Comparison of ENCODE assay signal across 10 cellular contexts in the genomic region with DNA sequence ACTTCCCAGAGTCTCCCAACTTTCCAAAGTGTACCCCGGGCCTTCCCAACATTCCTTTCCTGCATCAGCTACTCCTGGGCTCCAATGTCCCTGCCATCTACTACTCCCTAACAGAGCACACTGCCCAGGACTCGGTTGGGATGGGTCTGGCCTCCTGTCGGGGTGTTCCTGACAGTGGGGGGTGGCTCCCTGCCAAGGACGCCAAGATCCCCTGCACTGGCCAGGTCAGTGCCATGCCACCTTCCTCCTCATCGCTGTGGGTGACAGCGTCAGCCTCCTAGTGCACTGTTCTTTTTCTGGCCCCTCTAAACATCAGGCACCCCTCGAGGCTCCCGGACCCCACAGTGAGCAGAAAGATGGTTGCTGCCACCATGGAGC. TPM values are rescaled to one million over a fixed set of nuclear protein-coding genes. Genes with fewer than 3 reads are reported as not detected.
DNase-seq lines count a peak whose midpoint lies in the region; ATAC-seq and TF ChIP-seq lines count a peak whose summit lies in the region.
"Had no signal": no experiment of that assay in that cellular context is flagged by ENCODE, and none has a peak within 500 bp of the region (broad histone marks: within the 10 kb centered on the region; RNA-seq: fewer than 3 reads in every experiment).

No MANE protein-coding gene starts in this region.

- H4K12ac ChIP-seq in trophoblast cell (ENCODE audit: low read depth, low read length): no peak overlapping the region

- no peak overlapping the region for H2BK12ac ChIP-seq in trophoblast cell (ENCODE audit: low read length)

- no peak overlapping the region for H3K4me2 ChIP-seq in trophoblast cell (ENCODE audit: low read length)

- H3K14ac ChIP-seq in trophoblast cell (ENCODE audit: low read length): peak overlapping the region; percentile 26

- peaks cover 2% of the 10 kb centered on the region for H3K79me1 ChIP-seq in trophoblast cell (ENCODE audit: low read length)

- peak overlapping the region; percentile 54; the same call in 1 of the 2 replicates for H3K4me3 ChIP-seq in BE2C (ENCODE audit: low read depth, low read length)
- no peak overlapping the region for H3K4me3 ChIP-seq in WERI-Rb-1 (ENCODE audit: low read depth, low read length)
- no peak overlapping the region for H3K4me3 ChIP-seq in trophoblast cell (ENCODE audit: low read depth, low read length)

- TF ChIP-seq CTCF in BE2C (IDR thresholded peaks at IDR 0.05; ENCODE audit: low read depth, low read length) (no peak), WERI-Rb-1 (IDR thresholded peaks at IDR 0.05; ENCODE audit: low read depth, low read length) (no peak)

- no peak overlapping the region for H2BK5ac ChIP-seq in trophoblast cell (ENCODE audit: low read depth, low read length, poor library complexity)

- ATAC-seq in left ventricle myocardium superior (peak; percentile 46), GM19324 (IDR thresholded peaks at IDR 0.05; ENCODE audit: low FRiP score, unreplicated experiment) (no peak)

- intact Hi-C loops in left ventricle myocardium superior (cut with micrococcal nuclease): no loop called here

- H3K36me3 ChIP-seq in BE2C: no peaks in the 10 kb centered on the region; the same call in 1 of the 2 replicates
- peaks cover 3% of the 10 kb centered on the region; the same call in 1 of the 2 replicates for H3K36me3 ChIP-seq in WERI-Rb-1
- no peaks in the 10 kb centered on the region for H3K36me3 ChIP-seq in trophoblast cell (ENCODE audit: control insufficient read depth in 1 of 2, insufficient read depth in 2 of 2, low read length in 2 of 2)

- peaks cover 24% of the 10 kb centered on the region for H3K79me2 ChIP-seq in trophoblast cell (ENCODE audit: control insufficient read depth, insufficient read depth, low read length, poor library complexity)

- in situ Hi-C loops in G401 (cut with HindIII; ENCODE audit: low sequenced_read_pairs): no loop called here

- no peak overlapping the region for H4K8ac ChIP-seq in trophoblast cell (ENCODE audit: low read depth, low read length)

- no peak overlapping the region for H3K9ac ChIP-seq in trophoblast cell (ENCODE audit: low read length)

- peak overlapping the region; percentile 25 for H3K18ac ChIP-seq in trophoblast cell (ENCODE audit: low read length)

- H3K9me3 ChIP-seq in BE2C: no peaks in the 10 kb centered on the region
- no peaks in the 10 kb centered on the region for H3K9me3 ChIP-seq in WERI-Rb-1 (ENCODE audit: severe bottlenecking)
- H3K9me3 ChIP-seq in trophoblast cell (ENCODE audit: insufficient read depth, low read depth, low read length): no peaks in the 10 kb centered on the region

- no peak for DNase-seq in BE2C
- no peak for DNase-seq in WERI-Rb-1
- peak; percentile 72 for DNase-seq in left ventricle myocardium superior
- no peak for DNase-seq in trophoblast cell
- no peak for DNase-seq in stimulated activated CD4-positive, alpha-beta T cell treated with anti-CD3 and anti-CD28 coated beads, Interleukin-12 subunit alpha, Interleukin-12 subunit beta, amount 100 ng/mL, for 4 hours
- no peak for DNase-seq in G401 (ENCODE audit: low spot score)
- DNase-seq in NCI-H1694 (lab: John Stamatoyannopoulos, UW): no peak
- DNase-seq: NCI-H2081 treated with DMSO at 0.1 percent for 48 hours had no signal

- H3K23ac ChIP-seq in trophoblast cell (ENCODE audit: low read length): no peak overlapping the region

- peak overlapping the region; percentile 51 for H3K4ac ChIP-seq in trophoblast cell (ENCODE audit: low read depth, low read length)

- H2AFZ ChIP-seq in trophoblast cell (ENCODE audit: insufficient read depth, low read length, poor library complexity): no peak overlapping the region

- H3K27me3 ChIP-seq in BE2C: no peaks in the 10 kb centered on the region
- no peaks in the 10 kb centered on the region for H3K27me3 ChIP-seq in WERI-Rb-1 (ENCODE audit: insufficient read depth, low read depth, severe bottlenecking)
- no peaks in the 10 kb centered on the region for H3K27me3 ChIP-seq in trophoblast cell (ENCODE audit: insufficient read depth, low read length)

- no CpG with 5 or more reads among the region's 8 CpGs for WGBS in trophoblast cell (ENCODE audit: extremely low coverage, insufficient coverage, insufficient read length)

- peak overlapping the region; percentile 15 for H2AK5ac ChIP-seq in trophoblast cell (ENCODE audit: low read length)

- H4K91ac ChIP-seq in trophoblast cell (ENCODE audit: low read depth, low read length): peak overlapping the region; percentile 9

- peak overlapping the region; percentile 52 for H3K27ac ChIP-seq in WERI-Rb-1
- no peak overlapping the region for H3K27ac ChIP-seq in trophoblast cell (ENCODE audit: low read depth, low read length)

- H2BK120ac ChIP-seq in trophoblast cell (ENCODE audit: insufficient read depth, low read length, poor library complexity): no peak overlapping the region

- H3K4me1 ChIP-seq in BE2C (peaks cover 22% of the 10 kb centered on the region), trophoblast cell (ENCODE audit: control insufficient read depth in 1 of 2, insufficient read depth in 2 of 2, low read length in 2 of 2) (peaks cover 28 to 31% of the 10 kb centered on the region in 2 experiments)

RNA-seq across cellular contexts. Expression of a gene that starts 13.8 kb away (rescaled TPM):
- 68.7 TPM for polyA plus RNA-seq in BE2C (2012; ENCODE audit: insufficient read depth, insufficient read length, low read depth)
- total RNA-seq in left ventricle myocardium superior: 81.2 TPM
- polyA plus RNA-seq in trophoblast cell (2013): 18.1 and 19.9 TPM in 2 replicates
- total RNA-seq in G401 (2014; rRNA removed; shearing (Covaris generic)): 14.9 and 20.7 TPM in 2 replicates

RNA-seq across cellular contexts. Expression of a gene that starts 38.0 kb away (rescaled TPM):
- polyA plus RNA-seq in BE2C (2012; ENCODE audit: insufficient read depth, insufficient read length, low read depth): not detected
- not detected for total RNA-seq in left ventricle myocardium superior
- 0.12 and 0.25 TPM in 2 replicates for polyA plus RNA-seq in trophoblast cell (2013)
- not detected in 2 replicates for total RNA-seq in G401 (2014; rRNA removed; shearing (Covaris generic))
- total RNA-seq: dermis blood vessel endothelial cell had no signal

RNA-seq across cellular contexts. Expression of a gene that starts 38.3 kb away (rescaled TPM):
- 13.8 TPM for polyA plus RNA-seq in BE2C (2012; ENCODE audit: insufficient read depth, insufficient read length, low read depth)
- total RNA-seq in left ventricle myocardium superior: 4.3 TPM
- 2.6 and 2.7 TPM in 2 replicates for polyA plus RNA-seq in trophoblast cell (2013)
- total RNA-seq in G401 (2014; rRNA removed; shearing (Covaris generic)): 7.3 and 8.9 TPM in 2 replicates
